ENCODE assay signal across 8 cellular contexts in the genomic region with DNA sequence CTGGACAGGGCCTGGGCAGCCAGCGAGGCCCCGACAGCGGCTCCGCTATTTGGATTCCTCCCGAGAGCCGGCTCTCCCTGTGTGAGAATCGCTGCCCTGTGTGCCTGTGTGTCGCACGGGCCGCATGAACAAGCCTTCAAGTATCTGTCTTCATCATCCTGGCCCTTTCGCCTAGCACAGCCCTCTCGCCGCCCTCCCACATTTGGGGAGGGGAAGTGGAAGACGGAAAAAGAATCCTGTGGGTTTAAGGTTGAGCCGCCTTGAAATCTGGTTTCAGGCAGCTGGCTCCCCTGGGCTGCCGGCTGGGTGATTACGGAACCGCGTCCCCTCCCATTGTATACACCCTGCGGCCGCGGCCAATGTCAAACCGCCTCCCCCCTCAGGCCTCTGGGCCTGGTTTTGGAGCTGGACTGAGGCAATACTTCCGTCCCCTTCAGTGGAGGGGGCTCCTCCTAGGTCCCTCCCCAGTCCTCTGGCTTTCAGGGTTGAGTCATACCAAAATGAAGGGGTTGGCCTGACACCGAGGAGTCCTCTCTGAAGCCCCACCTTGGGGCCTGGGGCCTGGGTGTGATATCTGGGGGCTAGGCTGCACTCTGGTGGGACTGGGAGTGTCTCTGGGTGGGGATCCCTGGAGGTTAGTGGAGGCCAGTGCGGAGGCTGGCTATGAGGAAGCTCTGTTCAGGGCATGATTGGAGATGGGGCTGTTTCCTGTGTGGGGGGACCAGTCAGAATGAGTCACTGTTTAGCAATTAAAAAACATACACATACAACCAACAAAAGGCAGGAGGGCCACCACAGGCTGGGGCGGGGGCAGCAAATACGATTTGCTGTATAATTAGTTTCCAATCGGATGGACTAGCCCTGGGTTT. TPM values are rescaled to one million over a fixed set of nuclear protein-coding genes. Genes with fewer than 3 reads are reported as not detected.
DNase-seq lines count a peak whose midpoint lies in the region; ATAC-seq and TF ChIP-seq lines count a peak whose summit lies in the region.

No MANE protein-coding gene starts in this region.

- H2AK5ac ChIP-seq in neuronal stem cell (ENCODE audit: low read depth, low read length) = peak overlapping the region; percentile 53

- DNase-seq in AG09309 (ENCODE audit: low read depth) = peak; percentile 90
- DNase-seq in RPMI7951 (ENCODE audit: low read depth) = peak; percentile 97
- DNase-seq in activated T-helper 9 cell treated with anti-CD3 and anti-CD28 coated beads, Interleukin-2, amount 50 U/mL, for 16 hours (ENCODE audit: low read depth) = peak; percentile 64
- peak; percentile 97 for DNase-seq in fibroblast of the conjunctiva (ENCODE audit: low read depth)
- DNase-seq in neuronal stem cell (ENCODE audit: low spot score) = no peak
- DNase-seq in substantia nigra (lab: John Stamatoyannopoulos, UW) = peak in 38 of 49 donors; percentile 44 to 88 (median 66)

- H3K14ac ChIP-seq in neuronal stem cell (ENCODE audit: low read length) = no peak overlapping the region

- H3K4me2 ChIP-seq in neuronal stem cell (ENCODE audit: insufficient read depth, low read length, poor library complexity, severe bottlenecking) = peak overlapping the region; percentile 98

- no peak for TF ChIP-seq CTCF in AG09309 (IDR thresholded peaks at IDR 0.05; ENCODE audit: control insufficient read depth, insufficient read depth, low read depth, low read length, missing control alignments)

- no peak overlapping the region for H2BK12ac ChIP-seq in neuronal stem cell (ENCODE audit: low read length)

- peak overlapping the region; percentile 80 for H2BK15ac ChIP-seq in neuronal stem cell (ENCODE audit: low read length)

- H4K91ac ChIP-seq in neuronal stem cell (ENCODE audit: low read depth, low read length, poor library complexity) = no peak overlapping the region

- H3K4me3 ChIP-seq in AG09309 (ENCODE audit: control insufficient read depth, low read depth, low read length) = peak overlapping the region; percentile 83
- peak overlapping the region; percentile 82 to 90 for H3K4me3 ChIP-seq in neuronal stem cell (ENCODE audit: low read length in 2 of 2)

- H2BK120ac ChIP-seq in neuronal stem cell (ENCODE audit: low read depth, low read length) = no peak overlapping the region

- no peak overlapping the region for H2AFZ ChIP-seq in neuronal stem cell (ENCODE audit: low read length)

- no peak overlapping the region for H4K8ac ChIP-seq in neuronal stem cell (ENCODE audit: low read depth, low read length)

- peak; percentile 39 for ATAC-seq in GM18907 (IDR thresholded peaks at IDR 0.05; ENCODE audit: unreplicated experiment)
- peak; percentile 22 for ATAC-seq in HG03196 (IDR thresholded peaks at IDR 0.05; ENCODE audit: unreplicated experiment)

- no peak overlapping the region for H3K4ac ChIP-seq in neuronal stem cell (ENCODE audit: low read length)

- H3K79me1 ChIP-seq in neuronal stem cell (ENCODE audit: low read depth, low read length) = peaks cover 28% of the 10 kb centered on the region

- H2BK5ac ChIP-seq in neuronal stem cell (ENCODE audit: low read length) = peak overlapping the region; percentile 54

- peak overlapping the region; percentile 99 for H3K9ac ChIP-seq in neuronal stem cell (ENCODE audit: low read depth, low read length, poor library complexity)

- no peaks in the 10 kb centered on the region for H3K9me3 ChIP-seq in neuronal stem cell (replicated peaks in 1 of 2; ENCODE audit: control insufficient read depth in 2 of 2, insufficient read depth in 1 of 2, low read depth in 1 of 2, low read length in 2 of 2)

- peak overlapping the region; percentile 94 for H3K18ac ChIP-seq in neuronal stem cell (ENCODE audit: low read length)

- H3K27me3 ChIP-seq in neuronal stem cell (ENCODE audit: control insufficient read depth in 3 of 3, insufficient read depth in 3 of 3, low read depth in 1 of 3, low read length in 3 of 3) = no peaks in the 10 kb centered on the region

- peaks cover 2 to 33% of the 10 kb centered on the region in 2 donors for H3K36me3 ChIP-seq in neuronal stem cell (replicated peaks in 1 of 2; ENCODE audit: control insufficient read depth in 2 of 2, insufficient read depth in 2 of 2, low read length in 2 of 2)

- H3K4me1 ChIP-seq in neuronal stem cell (ENCODE audit: control insufficient read depth in 2 of 2, insufficient read depth in 1 of 2, low read depth in 1 of 2, low read length in 2 of 2) = peaks cover 46 to 48% of the 10 kb centered on the region in 2 donors

- WGBS in neuronal stem cell (ENCODE audit: extremely low coverage in 2 of 2, insufficient read length in 2 of 2, insufficient replicate concordance in 1 of 2), 2 donors = no CpG with 5 or more reads among the region's 29 CpGs

- H3K27ac ChIP-seq in neuronal stem cell (replicated peaks; ENCODE audit: low read length) (no peak overlapping the region), substantia nigra (ENCODE audit: low read depth, low read length, poor library complexity, severe bottlenecking) (peak overlapping the region; percentile 99)

- H3K23ac ChIP-seq in neuronal stem cell (ENCODE audit: low read depth, low read length, poor library complexity) = peak overlapping the region; percentile 3

RNA-seq across cellular contexts. Expression of a gene that starts 1.7 kb away (rescaled TPM):
- 39.3 and 52.8 TPM in 2 replicates for total RNA-seq in RPMI7951 (2014; rRNA removed; shearing (Covaris generic))
- polyA plus RNA-seq in neuronal stem cell (2013, experiment 1 of 2) = 33.0 TPM
- polyA plus RNA-seq in neuronal stem cell (2013, experiment 2 of 2) = 34.2 TPM
